In the genomic region with DNA sequence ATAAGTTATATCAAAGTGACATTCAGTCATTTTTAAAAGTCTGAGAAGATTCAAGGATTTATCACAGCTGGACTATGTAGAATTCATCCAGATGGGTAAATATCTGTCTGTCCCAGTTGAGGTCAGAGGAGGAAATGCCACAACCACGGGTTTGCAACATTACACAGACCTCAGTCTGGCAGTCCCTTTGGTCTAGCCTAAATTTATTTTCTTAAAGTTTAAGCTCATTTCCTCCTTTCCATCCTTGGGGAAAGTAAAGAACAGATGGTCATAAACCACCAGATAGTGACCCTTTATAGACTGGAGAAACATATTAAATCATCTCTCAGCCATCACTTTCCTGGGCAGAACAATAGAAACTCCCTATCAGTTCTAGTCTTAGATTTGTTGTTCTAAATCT, we compare ENCODE assay signal across 14 cellular contexts.
DNase-seq lines count a peak whose midpoint lies in the region; ATAC-seq and TF ChIP-seq lines count a peak whose summit lies in the region.
"Had no signal": no experiment of that assay in that cellular context is flagged by ENCODE, and none has a peak within 500 bp of the region (broad histone marks: within the 10 kb centered on the region; RNA-seq: fewer than 3 reads in every experiment).

No MANE protein-coding gene starts in this region.

- DNase-seq in AG20443 (ENCODE audit: low spot score) (peak; percentile 76), body of pancreas (peak in 1 of 4 donors; percentile 16), right atrium auricular region (ENCODE audit: low spot score) (no peak), NCI-H1105 (lab: John Stamatoyannopoulos, UW) (no peak), iPS-NIHi7 (ENCODE audit: extremely low spot score) (no peak), NCI-H774 (lab: John Stamatoyannopoulos, UW) (no peak)
- DNase-seq in activated T-cell treated with anti-CD3 and anti-CD28 coated beads, Interleukin-2, amount 50 U/mL, for 48 hours: no peak
- DNase-seq: activated naive CD8-positive, alpha-beta T cell treated with anti-CD3 and anti-CD28 coated beads, Interleukin-2, amount 10 ng/mL, durations not matched to agents 7 days and 5 days; kidney; NCI-H2171; stimulated activated CD4-positive, alpha-beta T cell treated with anti-CD3 and anti-CD28 coated beads, Interleukin-1b, Interleukin-23, amount 100 ng/mL, for 48 hours; trophoblast cell had no signal

- no peaks in the 10 kb centered on the region for H3F3A ChIP-seq in Loucy (ENCODE audit: low read depth)

- H3K9me3 ChIP-seq in Loucy (ENCODE audit: insufficient read depth, low read depth, low read length): no peaks in the 10 kb centered on the region
- H3K9me3 ChIP-seq in body of pancreas: no peaks in the 10 kb centered on the region
- no peaks in the 10 kb centered on the region for H3K9me3 ChIP-seq in right atrium auricular region

- no peak overlapping the region for H2AFZ ChIP-seq in Loucy (ENCODE audit: low read length)

- no peaks in the 10 kb centered on the region for H3K79me2 ChIP-seq in Loucy (ENCODE audit: insufficient read depth, low read length)

- TF ChIP-seq POLR2A in body of pancreas (IDR thresholded peaks at IDR 0.05): no peak

- H3K27ac ChIP-seq in body of pancreas (no peak overlapping the region), right atrium auricular region (peak overlapping the region; percentile 33 to 35)

- H3K36me3 ChIP-seq in Loucy (ENCODE audit: insufficient read depth, low read length): no peaks in the 10 kb centered on the region
- no peaks in the 10 kb centered on the region for H3K36me3 ChIP-seq in body of pancreas (replicated peaks in 1 of 2; ENCODE audit: insufficient read depth in 1 of 2, low read depth in 2 of 2)
- no peaks in the 10 kb centered on the region for H3K36me3 ChIP-seq in right atrium auricular region

- no peaks in the 10 kb centered on the region for H3K9me2 ChIP-seq in Loucy (replicated peaks; ENCODE audit: low read depth, low read length)

- peak overlapping the region; percentile 38 for H3K4me2 ChIP-seq in Loucy (ENCODE audit: low read depth, low read length, poor library complexity, severe bottlenecking)

- H3K27me3 ChIP-seq in Loucy (ENCODE audit: insufficient read depth, low read length, poor library complexity, severe bottlenecking): no peaks in the 10 kb centered on the region
- no peaks in the 10 kb centered on the region for H3K27me3 ChIP-seq in body of pancreas
- no peaks in the 10 kb centered on the region for H3K27me3 ChIP-seq in right atrium auricular region

- TF ChIP-seq CTCF in Loucy (conservative IDR thresholded peaks at IDR 0.05; ENCODE audit: low read length) (no peak), body of pancreas (IDR thresholded peaks at IDR 0.05) (no peak), right atrium auricular region (IDR thresholded peaks at IDR 0.05) (no peak)

- intact Hi-C loops in body of pancreas (cut with DNase I): no loop called here

- H3K4me1 ChIP-seq in Loucy (ENCODE audit: insufficient read depth, low read length, poor library complexity, severe bottlenecking) (peaks cover 21% of the 10 kb centered on the region), body of pancreas (no peaks in the 10 kb centered on the region), right atrium auricular region (peaks cover 0 to 17% of the 10 kb centered on the region in 2 donors)

- peak; percentile 24 for ATAC-seq in body of pancreas

- no peaks in the 10 kb centered on the region for H4K20me1 ChIP-seq in Loucy (ENCODE audit: insufficient read depth, low read length, poor library complexity, severe bottlenecking)

- 47 to 58% methylated on average over 1 of the region's 1 CpG for WGBS in body of pancreas, 2 donors

- H3K4me3 ChIP-seq in Loucy (ENCODE audit: low read length, poor library complexity, severe bottlenecking): peak overlapping the region; percentile 6
- H3K4me3 ChIP-seq in body of pancreas: no peak overlapping the region
- no peak overlapping the region for H3K4me3 ChIP-seq in right atrium auricular region
- H3K4me3 ChIP-seq: coronary artery had no signal

- H3K9ac ChIP-seq in Loucy (ENCODE audit: low read depth, low read length, poor library complexity, severe bottlenecking): no peak overlapping the region

Comparison
In these comparisons a context has a peak if more than half of its experiments do, and no peak if none do; other contexts are left out.
1. H3K27ac ChIP-seq: peak in right atrium auricular region (2 of 2); none in body of pancreas (0 of 4).